ENCODE assay signal across 1 cellular context in the genomic region with DNA sequence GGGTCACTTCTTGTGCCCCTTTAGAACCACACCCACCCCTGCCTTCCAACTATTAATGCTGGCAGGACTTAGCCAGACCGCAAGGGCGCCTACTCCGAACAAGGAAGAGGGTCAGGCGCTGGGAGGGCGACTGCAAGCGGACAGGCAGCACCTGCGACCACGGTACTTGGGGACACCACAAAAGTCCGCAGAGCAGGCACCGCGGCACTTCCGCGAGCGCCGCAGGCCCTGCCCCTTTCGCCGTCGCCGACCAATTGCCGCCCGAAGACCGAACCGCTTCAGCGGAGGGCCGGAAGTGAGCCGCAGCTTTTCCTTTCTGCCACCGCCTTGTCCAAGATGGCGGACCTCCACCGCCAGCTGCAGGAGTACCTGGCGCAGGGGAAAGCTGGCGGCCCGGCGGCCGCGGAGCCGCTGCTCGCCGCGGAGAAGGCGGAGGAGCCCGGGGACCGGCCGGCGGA.
TF ChIP-seq lines count a peak whose summit lies in the region.

A gene with protein sequence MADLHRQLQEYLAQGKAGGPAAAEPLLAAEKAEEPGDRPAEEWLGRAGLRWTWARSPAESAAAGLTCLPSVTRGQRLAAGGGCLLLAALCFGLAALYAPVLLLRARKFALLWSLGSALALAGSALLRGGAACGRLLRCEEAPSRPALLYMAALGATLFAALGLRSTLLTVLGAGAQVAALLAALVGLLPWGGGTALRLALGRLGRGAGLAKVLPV (plus strand): TSS at position 305 of the 458 bp plus-strand sequence. CDS start 32 bp downstream, at position 337.

TF ChIP-seq in HepG2, 621 proteins besides CTCF, POLR2A, EP300 and RAD21 (continues in another document):
- TF ChIP-seq, protein P1, sequence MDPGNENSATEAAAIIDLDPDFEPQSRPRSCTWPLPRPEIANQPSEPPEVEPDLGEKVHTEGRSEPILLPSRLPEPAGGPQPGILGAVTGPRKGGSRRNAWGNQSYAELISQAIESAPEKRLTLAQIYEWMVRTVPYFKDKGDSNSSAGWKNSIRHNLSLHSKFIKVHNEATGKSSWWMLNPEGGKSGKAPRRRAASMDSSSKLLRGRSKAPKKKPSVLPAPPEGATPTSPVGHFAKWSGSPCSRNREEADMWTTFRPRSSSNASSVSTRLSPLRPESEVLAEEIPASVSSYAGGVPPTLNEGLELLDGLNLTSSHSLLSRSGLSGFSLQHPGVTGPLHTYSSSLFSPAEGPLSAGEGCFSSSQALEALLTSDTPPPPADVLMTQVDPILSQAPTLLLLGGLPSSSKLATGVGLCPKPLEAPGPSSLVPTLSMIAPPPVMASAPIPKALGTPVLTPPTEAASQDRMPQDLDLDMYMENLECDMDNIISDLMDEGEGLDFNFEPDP (CRISPR knock-in tag; conservative IDR thresholded peaks at IDR 0.05): 0 out of 2 replicates have a peak, but pooled peaks have one; percentile 49
- TF ChIP-seq, protein P2, sequence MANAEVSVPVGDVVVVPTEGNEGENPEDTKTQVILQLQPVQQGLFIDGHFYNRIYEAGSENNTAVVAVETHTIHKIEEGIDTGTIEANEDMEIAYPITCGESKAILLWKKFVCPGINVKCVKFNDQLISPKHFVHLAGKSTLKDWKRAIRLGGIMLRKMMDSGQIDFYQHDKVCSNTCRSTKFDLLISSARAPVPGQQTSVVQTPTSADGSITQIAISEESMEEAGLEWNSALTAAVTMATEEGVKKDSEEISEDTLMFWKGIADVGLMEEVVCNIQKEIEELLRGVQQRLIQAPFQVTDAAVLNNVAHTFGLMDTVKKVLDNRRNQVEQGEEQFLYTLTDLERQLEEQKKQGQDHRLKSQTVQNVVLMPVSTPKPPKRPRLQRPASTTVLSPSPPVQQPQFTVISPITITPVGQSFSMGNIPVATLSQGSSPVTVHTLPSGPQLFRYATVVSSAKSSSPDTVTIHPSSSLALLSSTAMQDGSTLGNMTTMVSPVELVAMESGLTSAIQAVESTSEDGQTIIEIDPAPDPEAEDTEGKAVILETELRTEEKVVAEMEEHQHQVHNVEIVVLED (CRISPR knock-in tag; IDR thresholded peaks at IDR 0.05; ENCODE audit: borderline replicate concordance): peak; percentile 72; the same call in 1 of the 2 replicates
- TF ChIP-seq ZFY (CRISPR knock-in tag; IDR thresholded peaks at IDR 0.05): no peak; the same call in 1 of the 2 replicates
- no peak for TF ChIP-seq TOE1 (CRISPR knock-in tag; IDR thresholded peaks at IDR 0.05)
- TF ChIP-seq KDM2A (CRISPR knock-in tag; IDR thresholded peaks at IDR 0.05; ENCODE audit: borderline replicate concordance, low read depth): peak; percentile 94; the same call in 1 of the 2 replicates
- TF ChIP-seq ISL2 (CRISPR knock-in tag; IDR thresholded peaks at IDR 0.05): peak; percentile 72; the same call in 1 of the 2 replicates
- peak; percentile 53; the same call in 1 of the 2 replicates for TF ChIP-seq BRD4 (CRISPR knock-in tag; IDR thresholded peaks at IDR 0.05)
- TF ChIP-seq SALL1 (CRISPR knock-in tag; IDR thresholded peaks at IDR 0.05): peak; percentile 73
- peak; percentile 92; the same call in 1 of the 2 replicates for TF ChIP-seq HOXA3 (CRISPR knock-in tag; IDR thresholded peaks at IDR 0.05)
- TF ChIP-seq ZNF567 (CRISPR knock-in tag; IDR thresholded peaks at IDR 0.05; ENCODE audit: borderline replicate concordance): no peak
- TF ChIP-seq, protein P3, sequence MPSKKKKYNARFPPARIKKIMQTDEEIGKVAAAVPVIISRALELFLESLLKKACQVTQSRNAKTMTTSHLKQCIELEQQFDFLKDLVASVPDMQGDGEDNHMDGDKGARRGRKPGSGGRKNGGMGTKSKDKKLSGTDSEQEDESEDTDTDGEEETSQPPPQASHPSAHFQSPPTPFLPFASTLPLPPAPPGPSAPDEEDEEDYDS (CRISPR knock-in tag; IDR thresholded peaks at IDR 0.05): peak; percentile 100
- no peak for TF ChIP-seq NPAS2 (CRISPR knock-in tag; IDR thresholded peaks at IDR 0.05; ENCODE audit: borderline replicate concordance)
- no peak; the same call in 1 of the 2 replicates for TF ChIP-seq ESRRA (CRISPR knock-in tag; IDR thresholded peaks at IDR 0.05; ENCODE audit: low read depth)
- TF ChIP-seq TBP (CRISPR knock-in tag; IDR thresholded peaks at IDR 0.05): no peak
- 0 out of 2 replicates have a peak, but pooled peaks have one; percentile 21 for TF ChIP-seq ZNF607 (CRISPR knock-in tag; IDR thresholded peaks at IDR 0.05; ENCODE audit: borderline replicate concordance)
- TF ChIP-seq, protein P4, sequence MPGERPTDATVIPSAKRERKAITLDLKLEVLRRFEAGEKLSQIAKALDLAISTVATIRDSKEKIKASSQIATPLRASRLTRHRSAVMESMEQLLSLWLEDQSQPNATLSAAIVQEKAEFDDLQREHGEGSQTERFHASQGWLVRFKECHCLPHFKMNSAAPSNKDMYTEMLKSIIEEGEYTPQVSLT (CRISPR knock-in tag; IDR thresholded peaks at IDR 0.05; ENCODE audit: borderline replicate concordance, low read depth): no peak
- no peak; the same call in 1 of the 2 replicates for TF ChIP-seq FOXM1 (CRISPR knock-in tag; IDR thresholded peaks at IDR 0.05)
- TF ChIP-seq DMAP1 (CRISPR knock-in tag; IDR thresholded peaks at IDR 0.05): peak; percentile 84
- no peak for TF ChIP-seq CC2D1A (CRISPR knock-in tag; IDR thresholded peaks at IDR 0.05)
- no peak for TF ChIP-seq SMC3 (IDR thresholded peaks at IDR 0.05; ENCODE audit: low read length)
- no peak for TF ChIP-seq TRIM24 (CRISPR knock-in tag; IDR thresholded peaks at IDR 0.05)
- peak; percentile 55; the same call in 1 of the 2 replicates for TF ChIP-seq KDM3A (CRISPR knock-in tag; IDR thresholded peaks at IDR 0.05; ENCODE audit: low read depth)
- TF ChIP-seq, protein P5, sequence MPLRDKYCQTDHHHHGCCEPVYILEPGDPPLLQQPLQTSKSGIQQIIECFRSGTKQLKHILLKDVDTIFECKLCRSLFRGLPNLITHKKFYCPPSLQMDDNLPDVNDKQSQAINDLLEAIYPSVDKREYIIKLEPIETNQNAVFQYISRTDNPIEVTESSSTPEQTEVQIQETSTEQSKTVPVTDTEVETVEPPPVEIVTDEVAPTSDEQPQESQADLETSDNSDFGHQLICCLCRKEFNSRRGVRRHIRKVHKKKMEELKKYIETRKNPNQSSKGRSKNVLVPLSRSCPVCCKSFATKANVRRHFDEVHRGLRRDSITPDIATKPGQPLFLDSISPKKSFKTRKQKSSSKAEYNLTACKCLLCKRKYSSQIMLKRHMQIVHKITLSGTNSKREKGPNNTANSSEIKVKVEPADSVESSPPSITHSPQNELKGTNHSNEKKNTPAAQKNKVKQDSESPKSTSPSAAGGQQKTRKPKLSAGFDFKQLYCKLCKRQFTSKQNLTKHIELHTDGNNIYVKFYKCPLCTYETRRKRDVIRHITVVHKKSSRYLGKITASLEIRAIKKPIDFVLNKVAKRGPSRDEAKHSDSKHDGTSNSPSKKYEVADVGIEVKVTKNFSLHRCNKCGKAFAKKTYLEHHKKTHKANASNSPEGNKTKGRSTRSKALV (CRISPR knock-in tag; IDR thresholded peaks at IDR 0.05): no peak; the same call in 1 of the 2 replicates
- TF ChIP-seq AGO2 (optimal IDR thresholded peaks at IDR 0.05; ENCODE audit: low read depth, low read length): peak; percentile 44
- TF ChIP-seq MAFF (IDR thresholded peaks at IDR 0.05; ENCODE audit: low read depth, low read length): 0 out of 2 replicates have a peak, but pooled peaks have one; percentile 7
- TF ChIP-seq AKAP8 (CRISPR knock-in tag; IDR thresholded peaks at IDR 0.05): no peak
- TF ChIP-seq, protein P6, sequence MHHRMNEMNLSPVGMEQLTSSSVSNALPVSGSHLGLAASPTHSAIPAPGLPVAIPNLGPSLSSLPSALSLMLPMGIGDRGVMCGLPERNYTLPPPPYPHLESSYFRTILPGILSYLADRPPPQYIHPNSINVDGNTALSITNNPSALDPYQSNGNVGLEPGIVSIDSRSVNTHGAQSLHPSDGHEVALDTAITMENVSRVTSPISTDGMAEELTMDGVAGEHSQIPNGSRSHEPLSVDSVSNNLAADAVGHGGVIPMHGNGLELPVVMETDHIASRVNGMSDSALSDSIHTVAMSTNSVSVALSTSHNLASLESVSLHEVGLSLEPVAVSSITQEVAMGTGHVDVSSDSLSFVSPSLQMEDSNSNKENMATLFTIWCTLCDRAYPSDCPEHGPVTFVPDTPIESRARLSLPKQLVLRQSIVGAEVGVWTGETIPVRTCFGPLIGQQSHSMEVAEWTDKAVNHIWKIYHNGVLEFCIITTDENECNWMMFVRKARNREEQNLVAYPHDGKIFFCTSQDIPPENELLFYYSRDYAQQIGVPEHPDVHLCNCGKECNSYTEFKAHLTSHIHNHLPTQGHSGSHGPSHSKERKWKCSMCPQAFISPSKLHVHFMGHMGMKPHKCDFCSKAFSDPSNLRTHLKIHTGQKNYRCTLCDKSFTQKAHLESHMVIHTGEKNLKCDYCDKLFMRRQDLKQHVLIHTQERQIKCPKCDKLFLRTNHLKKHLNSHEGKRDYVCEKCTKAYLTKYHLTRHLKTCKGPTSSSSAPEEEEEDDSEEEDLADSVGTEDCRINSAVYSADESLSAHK (CRISPR knock-in tag; IDR thresholded peaks at IDR 0.05; ENCODE audit: borderline replicate concordance): no peak
- no peak for TF ChIP-seq CENPX (CRISPR knock-in tag; IDR thresholded peaks at IDR 0.05)
- TF ChIP-seq TAF15 (IDR thresholded peaks at IDR 0.05; ENCODE audit: low read depth, low read length, poor library complexity, severe bottlenecking): peak; percentile 92
- TF ChIP-seq MXI1 (IDR thresholded peaks at IDR 0.05; ENCODE audit: borderline replicate concordance, low read depth, low read length): peak; percentile 84; the same call in 1 of the 3 replicates
- TF ChIP-seq NR1H2 (CRISPR knock-in tag; IDR thresholded peaks at IDR 0.05; ENCODE audit: borderline replicate concordance, low read depth): no peak
- no peak for TF ChIP-seq ZNF20 (CRISPR knock-in tag; IDR thresholded peaks at IDR 0.05)
- peak; percentile 82; the same call in 1 of the 2 replicates for TF ChIP-seq ZNF160 (CRISPR knock-in tag; IDR thresholded peaks at IDR 0.05)
- TF ChIP-seq, protein P7, sequence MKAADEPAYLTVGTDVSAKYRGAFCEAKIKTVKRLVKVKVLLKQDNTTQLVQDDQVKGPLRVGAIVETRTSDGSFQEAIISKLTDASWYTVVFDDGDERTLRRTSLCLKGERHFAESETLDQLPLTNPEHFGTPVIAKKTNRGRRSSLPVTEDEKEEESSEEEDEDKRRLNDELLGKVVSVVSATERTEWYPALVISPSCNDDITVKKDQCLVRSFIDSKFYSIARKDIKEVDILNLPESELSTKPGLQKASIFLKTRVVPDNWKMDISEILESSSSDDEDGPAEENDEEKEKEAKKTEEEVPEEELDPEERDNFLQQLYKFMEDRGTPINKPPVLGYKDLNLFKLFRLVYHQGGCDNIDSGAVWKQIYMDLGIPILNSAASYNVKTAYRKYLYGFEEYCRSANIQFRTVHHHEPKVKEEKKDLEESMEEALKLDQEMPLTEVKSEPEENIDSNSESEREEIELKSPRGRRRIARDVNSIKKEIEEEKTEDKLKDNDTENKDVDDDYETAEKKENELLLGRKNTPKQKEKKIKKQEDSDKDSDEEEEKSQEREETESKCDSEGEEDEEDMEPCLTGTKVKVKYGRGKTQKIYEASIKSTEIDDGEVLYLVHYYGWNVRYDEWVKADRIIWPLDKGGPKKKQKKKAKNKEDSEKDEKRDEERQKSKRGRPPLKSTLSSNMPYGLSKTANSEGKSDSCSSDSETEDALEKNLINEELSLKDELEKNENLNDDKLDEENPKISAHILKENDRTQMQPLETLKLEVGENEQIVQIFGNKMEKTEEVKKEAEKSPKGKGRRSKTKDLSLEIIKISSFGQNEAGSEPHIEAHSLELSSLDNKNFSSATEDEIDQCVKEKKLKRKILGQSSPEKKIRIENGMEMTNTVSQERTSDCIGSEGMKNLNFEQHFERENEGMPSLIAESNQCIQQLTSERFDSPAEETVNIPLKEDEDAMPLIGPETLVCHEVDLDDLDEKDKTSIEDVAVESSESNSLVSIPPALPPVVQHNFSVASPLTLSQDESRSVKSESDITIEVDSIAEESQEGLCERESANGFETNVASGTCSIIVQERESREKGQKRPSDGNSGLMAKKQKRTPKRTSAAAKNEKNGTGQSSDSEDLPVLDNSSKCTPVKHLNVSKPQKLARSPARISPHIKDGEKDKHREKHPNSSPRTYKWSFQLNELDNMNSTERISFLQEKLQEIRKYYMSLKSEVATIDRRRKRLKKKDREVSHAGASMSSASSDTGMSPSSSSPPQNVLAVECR (CRISPR knock-in tag; IDR thresholded peaks at IDR 0.05; ENCODE audit: borderline replicate concordance): peak; percentile 94; the same call in 1 of the 2 replicates
- no peak for TF ChIP-seq ZNF841 (CRISPR knock-in tag; IDR thresholded peaks at IDR 0.05; ENCODE audit: borderline replicate concordance)
- TF ChIP-seq, protein P8, sequence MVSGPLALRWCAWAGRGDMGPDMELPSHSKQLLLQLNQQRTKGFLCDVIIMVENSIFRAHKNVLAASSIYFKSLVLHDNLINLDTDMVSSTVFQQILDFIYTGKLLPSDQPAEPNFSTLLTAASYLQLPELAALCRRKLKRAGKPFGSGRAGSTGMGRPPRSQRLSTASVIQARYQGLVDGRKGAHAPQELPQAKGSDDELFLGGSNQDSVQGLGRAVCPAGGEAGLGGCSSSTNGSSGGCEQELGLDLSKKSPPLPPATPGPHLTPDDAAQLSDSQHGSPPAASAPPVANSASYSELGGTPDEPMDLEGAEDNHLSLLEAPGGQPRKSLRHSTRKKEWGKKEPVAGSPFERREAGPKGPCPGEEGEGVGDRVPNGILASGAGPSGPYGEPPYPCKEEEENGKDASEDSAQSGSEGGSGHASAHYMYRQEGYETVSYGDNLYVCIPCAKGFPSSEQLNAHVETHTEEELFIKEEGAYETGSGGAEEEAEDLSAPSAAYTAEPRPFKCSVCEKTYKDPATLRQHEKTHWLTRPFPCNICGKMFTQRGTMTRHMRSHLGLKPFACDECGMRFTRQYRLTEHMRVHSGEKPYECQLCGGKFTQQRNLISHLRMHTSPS (CRISPR knock-in tag; IDR thresholded peaks at IDR 0.05; ENCODE audit: low read depth): no peak
- peak; percentile 58 for TF ChIP-seq ZNF792 (CRISPR knock-in tag; IDR thresholded peaks at IDR 0.05)
- TF ChIP-seq SPEN (CRISPR knock-in tag; IDR thresholded peaks at IDR 0.05; ENCODE audit: low read depth): peak; percentile 84
- TF ChIP-seq, protein P9, sequence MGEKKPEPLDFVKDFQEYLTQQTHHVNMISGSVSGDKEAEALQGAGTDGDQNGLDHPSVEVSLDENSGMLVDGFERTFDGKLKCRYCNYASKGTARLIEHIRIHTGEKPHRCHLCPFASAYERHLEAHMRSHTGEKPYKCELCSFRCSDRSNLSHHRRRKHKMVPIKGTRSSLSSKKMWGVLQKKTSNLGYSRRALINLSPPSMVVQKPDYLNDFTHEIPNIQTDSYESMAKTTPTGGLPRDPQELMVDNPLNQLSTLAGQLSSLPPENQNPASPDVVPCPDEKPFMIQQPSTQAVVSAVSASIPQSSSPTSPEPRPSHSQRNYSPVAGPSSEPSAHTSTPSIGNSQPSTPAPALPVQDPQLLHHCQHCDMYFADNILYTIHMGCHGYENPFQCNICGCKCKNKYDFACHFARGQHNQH (CRISPR knock-in tag; IDR thresholded peaks at IDR 0.05): peak; percentile 79
